13 cellular contexts compared by ENCODE assay signal in the genomic region with DNA sequence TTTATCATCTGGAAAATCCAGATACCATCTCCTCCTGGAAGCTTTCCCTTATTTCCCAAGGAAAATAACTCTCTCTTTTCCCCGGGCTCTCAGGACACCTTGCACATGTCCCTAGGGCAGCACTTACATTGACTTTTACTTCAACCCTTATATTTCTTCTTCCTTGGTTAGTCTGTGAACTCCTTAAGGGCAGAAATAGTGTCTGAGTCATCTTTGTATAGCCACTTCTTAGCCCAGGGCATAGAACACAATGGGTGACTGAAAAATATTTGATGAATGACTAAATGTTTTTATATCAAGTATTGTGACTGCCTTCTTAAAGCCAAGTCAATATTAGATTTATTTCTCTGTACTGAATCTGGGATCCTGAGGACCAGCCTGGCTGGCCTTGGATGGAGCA. TPM values are rescaled to one million over a fixed set of nuclear protein-coding genes. Genes with fewer than 3 reads are reported as not detected.
"Had no signal": no experiment of that assay in that cellular context is flagged by ENCODE, and none has a peak within 500 bp of the region (broad histone marks: within the 10 kb centered on the region; RNA-seq: fewer than 3 reads in every experiment).

No MANE protein-coding gene starts in this region.

- H3K27me3 ChIP-seq: vagina had no signal

- H3K27ac ChIP-seq: vagina had no signal

- H3K4me3 Mint-ChIP-seq: activated naive CD8-positive, alpha-beta T cell treated with anti-CD3 and anti-CD28 coated beads for 36 hours; activated T-cell treated with anti-CD3 and anti-CD28 coated beads, Interleukin-2, amount 50 U/mL, for 4 hours; effector memory CD8-positive, alpha-beta T cell; nephron progenitor cell had no signal

- H3K9me3 ChIP-seq: mucosa of descending colon, vagina had no signal

- H3K4me1 Mint-ChIP-seq: activated naive CD8-positive, alpha-beta T cell treated with anti-CD3 and anti-CD28 coated beads for 36 hours; nephron progenitor cell had no signal

- H3K27ac Mint-ChIP-seq: activated naive CD8-positive, alpha-beta T cell treated with anti-CD3 and anti-CD28 coated beads for 36 hours; effector memory CD8-positive, alpha-beta T cell; nephron progenitor cell had no signal

- H3K36me3 Mint-ChIP-seq: activated naive CD8-positive, alpha-beta T cell treated with anti-CD3 and anti-CD28 coated beads for 36 hours had no signal

- H3K36me3 ChIP-seq: vagina had no signal

- H3K4me3 ChIP-seq: mucosa of descending colon, vagina had no signal

- H3K4me1 ChIP-seq: vagina had no signal

- DNase-seq: activated gamma-delta T cell; activated naive CD8-positive, alpha-beta T cell treated with anti-CD3 and anti-CD28 coated beads for 36 hours; activated T-cell treated with anti-CD3 and anti-CD28 coated beads, Interleukin-2, amount 50 U/mL, for 4 hours; central memory CD4-positive, alpha-beta T cell; effector memory CD8-positive, alpha-beta T cell; erythroblast; glutamatergic neuron; left colon; mucosa of descending colon; nephron progenitor cell had no signal

RNA-seq across cellular contexts. Expression of gene MYOD1, which starts 45.4 kb away (rescaled TPM):
- total RNA-seq: activated naive CD8-positive, alpha-beta T cell treated with anti-CD3 and anti-CD28 coated beads for 36 hours; activated T-cell treated with anti-CD3 and anti-CD28 coated beads, Interleukin-2, amount 50 U/mL, for 4 hours; left colon; mucosa of descending colon; osteoblast; T-helper 2 cell treated with Interferon-gamma antibody and Interleukin-4, amounts not matched to agents 100 ng/mL and 5 ng/mL, for 36 hours; vagina had no signal
